9 cellular contexts compared by ENCODE assay signal in genomic region chr1:51906306-51907078, GRCh38. TPM values are rescaled to one million over a fixed set of nuclear protein-coding genes. Genes with fewer than 3 reads are reported as not detected.
A peak's percentile ranks its signal among the peaks of the same experiment; 100 is the strongest.
DNase-seq lines count a peak whose midpoint lies in the region; ATAC-seq and TF ChIP-seq lines count a peak whose summit lies in the region.
"Had no signal": no experiment of that assay in that cellular context is flagged by ENCODE, and none has a peak within 500 bp of the region (broad histone marks: within the 10 kb centered on the region; RNA-seq: fewer than 3 reads in every experiment).

No MANE protein-coding gene starts in this region.

- peaks cover 0 to 6% of the 10 kb centered on the region in 2 donors for H3K4me1 Mint-ChIP-seq in natural killer cell
- H3K4me1 Mint-ChIP-seq in natural killer cell treated with Interleukin-12 subunit alpha and Interleukin-12 subunit beta and Interleukin-15 and Interleukin-18, amount 100 ng/mL, for 72 hours (ENCODE audit: low read depth in 2 of 2), result peaks cover 0 to 13% of the 10 kb centered on the region in 2 donors
- peaks cover 2% of the 10 kb centered on the region for H3K4me1 Mint-ChIP-seq in T-helper 17 cell

- H3K27me3 Mint-ChIP-seq in natural killer cell (ENCODE audit: low read depth in 2 of 2) (peaks cover 10 to 12% of the 10 kb centered on the region in 2 donors), T-helper 17 cell (peaks cover 20% of the 10 kb centered on the region)
- peaks cover 14 to 15% of the 10 kb centered on the region in 2 donors for H3K27me3 Mint-ChIP-seq in natural killer cell treated with Interleukin-12 subunit alpha and Interleukin-12 subunit beta and Interleukin-15 and Interleukin-18, amount 100 ng/mL, for 72 hours

- H3K9me3 Mint-ChIP-seq in natural killer cell, result peaks cover 2 to 3% of the 10 kb centered on the region in 2 donors
- H3K9me3 Mint-ChIP-seq in natural killer cell treated with Interleukin-12 subunit alpha and Interleukin-12 subunit beta and Interleukin-15 and Interleukin-18, amount 100 ng/mL, for 72 hours, result peaks cover 4% of the 10 kb centered on the region

- no peaks in the 10 kb centered on the region for H3K9me3 ChIP-seq in T-helper 17 cell (ENCODE audit: control insufficient read depth, low read length, poor library complexity, severe bottlenecking)

- TF ChIP-seq CTCF in natural killer cell (IDR thresholded peaks at IDR 0.05), result no peak
- TF ChIP-seq CTCF in fibroblast of pulmonary artery (IDR thresholded peaks at IDR 0.05; ENCODE audit: low read length, missing control alignments), result no peak

- ATAC-seq in natural killer cell (no peak), T-helper 17 cell (no peak), HG03571 (IDR thresholded peaks at IDR 0.05; ENCODE audit: unreplicated experiment) (no peak)
- no peak for ATAC-seq in natural killer cell treated with Interleukin-12 subunit alpha and Interleukin-12 subunit beta and Interleukin-15 and Interleukin-18, amount 100 ng/mL, for 72 hours

- DNase-seq in natural killer cell (no peak), T-helper 17 cell (no peak), fibroblast of pulmonary artery (ENCODE audit: low read depth) (peak; percentile 64), superior temporal gyrus (ENCODE audit: extremely low spot score) (peak; percentile 85), 8988T (no peak)
- DNase-seq in natural killer cell treated with Interleukin-12 subunit alpha and Interleukin-12 subunit beta and Interleukin-15 and Interleukin-18, amount 100 ng/mL, for 72 hours (ENCODE audit: low spot score), result no peak
- DNase-seq in activated CD8-positive, alpha-beta memory T cell treated with anti-CD3 and anti-CD28 coated beads, Interleukin-2, amount 50 U/mL, for 48 hours, result no peak
- DNase-seq: NCI-H345 had no signal

- H3K27ac Mint-ChIP-seq in natural killer cell (peak overlapping the region; percentile 80 to 85), T-helper 17 cell (peak overlapping the region; percentile 19)
- peak overlapping the region in 1 of 2 donors; percentile 69 for H3K27ac Mint-ChIP-seq in natural killer cell treated with Interleukin-12 subunit alpha and Interleukin-12 subunit beta and Interleukin-15 and Interleukin-18, amount 100 ng/mL, for 72 hours

- intact Hi-C loops in natural killer cell (cut with micrococcal nuclease), result no loop called here

- H3K4me3 Mint-ChIP-seq in natural killer cell (no peak overlapping the region), T-helper 17 cell (no peak overlapping the region)
- no peak overlapping the region for H3K4me3 Mint-ChIP-seq in natural killer cell treated with Interleukin-12 subunit alpha and Interleukin-12 subunit beta and Interleukin-15 and Interleukin-18, amount 100 ng/mL, for 72 hours

- H3K4me3 ChIP-seq in fibroblast of pulmonary artery (replicated peaks; ENCODE audit: low read depth, low read length), result no peak overlapping the region

- H3K36me3 Mint-ChIP-seq in natural killer cell (no peaks in the 10 kb centered on the region), T-helper 17 cell (ENCODE audit: low read depth) (no peaks in the 10 kb centered on the region)
- H3K36me3 Mint-ChIP-seq in natural killer cell treated with Interleukin-12 subunit alpha and Interleukin-12 subunit beta and Interleukin-15 and Interleukin-18, amount 100 ng/mL, for 72 hours, result peaks cover 6% of the 10 kb centered on the region

RNA-seq across cellular contexts. Expression of gene NRDC, which starts 28.0 kb away (rescaled TPM):
- total RNA-seq in natural killer cell (100 to 1,000 TPM; 122 to 165 (median 145) TPM), T-helper 17 cell (100 to 1,000 TPM in 1 of 2 donors, 10 to 100 TPM in 1; 97.9 to 116 TPM)
- 100 to 1,000 TPM; 173 to 204 TPM for total RNA-seq in natural killer cell treated with Interleukin-12 subunit alpha and Interleukin-12 subunit beta and Interleukin-15 and Interleukin-18, amount 100 ng/mL, for 72 hours

Comparison
In these comparisons a context has a peak if more than half of its experiments do, and no peak if none do; other contexts are left out.
1. DNase-seq: peak in fibroblast of pulmonary artery (single experiment) and superior temporal gyrus (single experiment); none in natural killer cell (single experiment), natural killer cell treated with Interleukin-12 subunit alpha and Interleukin-12 subunit beta and Interleukin-15 and Interleukin-18, amount 100 ng/mL, for 72 hours (single experiment), T-helper 17 cell (0 of 3), activated CD8-positive, alpha-beta memory T cell treated with anti-CD3 and anti-CD28 coated beads, Interleukin-2, amount 50 U/mL, for 48 hours (single experiment) and 8988T (single experiment).